ENCODE assay signal across 9 cellular contexts in genomic region chr10:5584895-5585516, GRCh38.
DNase-seq lines count a peak whose midpoint lies in the region; ATAC-seq, FAIRE-seq and TF ChIP-seq lines count a peak whose summit lies in the region.
"Had no signal": no experiment of that assay in that cellular context is flagged by ENCODE, and none has a peak within 500 bp of the region (broad histone marks: within the 10 kb centered on the region; RNA-seq: fewer than 3 reads in every experiment).

No MANE protein-coding gene starts in this region.

- H3K4me3 ChIP-seq in kidney (ENCODE audit: low read length in 2 of 2), result no peak overlapping the region
- no peak overlapping the region for H3K4me3 ChIP-seq in body of pancreas

- no peak for TF ChIP-seq POLR2A in body of pancreas (IDR thresholded peaks at IDR 0.05)

- H3K4me1 ChIP-seq in kidney (ENCODE audit: control insufficient read depth in 1 of 2, insufficient read depth in 1 of 2, low read depth in 1 of 2, low read length in 2 of 2) (peaks cover 0 to 12% of the 10 kb centered on the region in 2 donors), body of pancreas (peaks cover 8% of the 10 kb centered on the region)

- H3K9ac ChIP-seq in kidney (ENCODE audit: low read length in 2 of 2), result no peak overlapping the region

- FAIRE-seq in RCC 7860 (lab: Jason Lieb, UNC) (peak; percentile 76), kidney (lab: Jason Lieb, UNC) (no peak)

- no peak for TF ChIP-seq CTCF in kidney (IDR thresholded peaks at IDR 0.05; ENCODE audit: borderline replicate concordance, extremely low read depth, insufficient read depth)
- TF ChIP-seq CTCF in body of pancreas (IDR thresholded peaks at IDR 0.05), result no peak

- H3K9me3 ChIP-seq in kidney (ENCODE audit: control insufficient read depth in 1 of 2, low read length in 2 of 2) (no peaks in the 10 kb centered on the region), body of pancreas (no peaks in the 10 kb centered on the region)

- H3K27ac ChIP-seq in kidney (ENCODE audit: low read depth in 2 of 2, low read length in 2 of 2) (no peak overlapping the region), body of pancreas (no peak overlapping the region)

- peak; percentile 96 for DNase-seq in ELF-1 (ENCODE audit: low read depth, low spot score)
- DNase-seq in RCC 7860 (ENCODE audit: low spot score), result peak; percentile 92
- peak; percentile 82 for DNase-seq in kidney
- no peak for DNase-seq in OCI-M1 (lab: John Stamatoyannopoulos, UW)
- DNase-seq in body of pancreas, result no peak
- no peak for DNase-seq in NCI-H2227 (lab: John Stamatoyannopoulos, UW; ENCODE audit: unreplicated experiment)
- DNase-seq: nephron progenitor cell had no signal

- intact Hi-C loops in kidney (cut with DNase I) (no loop called here), body of pancreas (cut with DNase I) (no loop called here)

- 86 to 87% methylated on average over 7 to 10 of the region's 10 CpGs for WGBS in body of pancreas, 2 donors

- H3K27me3 ChIP-seq in body of pancreas, result no peaks in the 10 kb centered on the region

- H3K36me3 ChIP-seq in kidney (ENCODE audit: control insufficient read depth in 1 of 2, insufficient read depth in 2 of 2, low read length in 2 of 2) (no peaks in the 10 kb centered on the region), body of pancreas (replicated peaks in 1 of 2; ENCODE audit: insufficient read depth in 1 of 2, low read depth in 2 of 2) (no peaks in the 10 kb centered on the region)

- peak; percentile 33 for ATAC-seq in GM21825 (IDR thresholded peaks at IDR 0.05; ENCODE audit: unreplicated experiment)
- no peak for ATAC-seq in HG03457 (IDR thresholded peaks at IDR 0.05; ENCODE audit: unreplicated experiment)
- ATAC-seq in body of pancreas, result no peak

Comparison
In these comparisons a context has a peak if more than half of its experiments do, and no peak if none do; other contexts are left out.
1. DNase-seq: peak in ELF-1 (single experiment), RCC 7860 (single experiment) and kidney (single experiment); none in OCI-M1 (single experiment), body of pancreas (0 of 4) and NCI-H2227 (single experiment).